ENCODE assay signal across 10 cellular contexts in genomic region chr22:40597541-40598453, GRCh38. TPM values are rescaled to one million over a fixed set of nuclear protein-coding genes. Genes with fewer than 3 reads are reported as not detected.
DNase-seq lines count a peak whose midpoint lies in the region; ATAC-seq and TF ChIP-seq lines count a peak whose summit lies in the region.
"Had no signal": no experiment of that assay in that cellular context is flagged by ENCODE, and none has a peak within 500 bp of the region (broad histone marks: within the 10 kb centered on the region; RNA-seq: fewer than 3 reads in every experiment).

No MANE protein-coding gene starts in this region.

- H3K27me3 Mint-ChIP-seq in activated CD8-positive, alpha-beta T cell treated with anti-CD3 and anti-CD28 coated beads, Interleukin-2, amount 10 ng/mL, durations not matched to agents 7 days and 5 days (ENCODE audit: low read depth) = no peaks in the 10 kb centered on the region

- H3K4me1 Mint-ChIP-seq in activated CD8-positive, alpha-beta T cell treated with anti-CD3 and anti-CD28 coated beads, Interleukin-2, amount 10 ng/mL, durations not matched to agents 7 days and 5 days (ENCODE audit: low read depth) = peaks cover 8% of the 10 kb centered on the region

- ATAC-seq in activated CD8-positive, alpha-beta T cell treated with anti-CD3 and anti-CD28 coated beads, Interleukin-2, amount 10 ng/mL, durations not matched to agents 7 days and 5 days = no peak

- peak overlapping the region; percentile 35 for H3K4me2 ChIP-seq in OCI-LY1 (ENCODE audit: low read length)

- H3K9me3 ChIP-seq in OCI-LY1 (ENCODE audit: low read length) (no peaks in the 10 kb centered on the region), mesodermal cell (ENCODE audit: control insufficient read depth, low read length) (no peaks in the 10 kb centered on the region)

- no peaks in the 10 kb centered on the region for H3K9me3 Mint-ChIP-seq in activated CD8-positive, alpha-beta T cell treated with anti-CD3 and anti-CD28 coated beads, Interleukin-2, amount 10 ng/mL, durations not matched to agents 7 days and 5 days (ENCODE audit: insufficient read depth)
- H3K9me3 Mint-ChIP-seq: activated naive CD4-positive, alpha-beta T cell treated with anti-CD3 and anti-CD28 coated beads for 36 hours had no signal

- H3F3A ChIP-seq in OCI-LY1 (ENCODE audit: insufficient read depth, low read length) = no peaks in the 10 kb centered on the region

- DNase-seq in AG08395 (ENCODE audit: low spot score) (peak; percentile 35), dedifferentiated amniotic fluid mesenchymal stem cell (ENCODE audit: extremely low spot score) (peak; percentile 31), NCI-H2107 (lab: John Stamatoyannopoulos, UW) (no peak), AML-193 (lab: John Stamatoyannopoulos, UW) (no peak)
- no peak for DNase-seq in activated CD8-positive, alpha-beta T cell treated with anti-CD3 and anti-CD28 coated beads, Interleukin-2, amount 10 ng/mL, durations not matched to agents 7 days and 5 days
- DNase-seq in activated effector memory CD4-positive, alpha-beta T cell treated with Interleukin-2 at 50 U/mL for 16 hours = no peak
- DNase-seq: activated naive CD4-positive, alpha-beta T cell treated with anti-CD3 and anti-CD28 coated beads for 36 hours; NCI-H1105 treated with DMSO at 0.1 percent for 48 hours had no signal

- CTCF ChIA-PET in activated CD8-positive, alpha-beta T cell treated with anti-CD3 and anti-CD28 coated beads, Interleukin-2, amount 10 ng/mL, durations not matched to agents 7 days and 5 days (lab: Charles Lee) = interaction anchor here (1.1 to 1.3 kb wide), 2 partner anchors 15 to 161 kb away, joined by 3 to 5 read pairs; no protein-coding TSS in a partner anchor

- no peak overlapping the region for H3K27ac Mint-ChIP-seq in activated CD8-positive, alpha-beta T cell treated with anti-CD3 and anti-CD28 coated beads, Interleukin-2, amount 10 ng/mL, durations not matched to agents 7 days and 5 days
- H3K27ac Mint-ChIP-seq: activated naive CD4-positive, alpha-beta T cell treated with anti-CD3 and anti-CD28 coated beads for 36 hours had no signal

- H3K4me3 Mint-ChIP-seq in activated CD8-positive, alpha-beta T cell treated with anti-CD3 and anti-CD28 coated beads, Interleukin-2, amount 10 ng/mL, durations not matched to agents 7 days and 5 days = no peak overlapping the region
- H3K4me3 Mint-ChIP-seq: activated naive CD4-positive, alpha-beta T cell treated with anti-CD3 and anti-CD28 coated beads for 36 hours had no signal

- H3K27ac ChIP-seq in OCI-LY1 (ENCODE audit: low read depth, low read length, poor library complexity, severe bottlenecking) = peak overlapping the region; percentile 18
- H3K27ac ChIP-seq in mesodermal cell (ENCODE audit: low read depth, low read length, severe bottlenecking) = peak overlapping the region; percentile 32

- peak overlapping the region; percentile 12 for H3K4me3 ChIP-seq in OCI-LY1 (ENCODE audit: low read depth, low read length, poor library complexity, severe bottlenecking)
- no peak overlapping the region for H3K4me3 ChIP-seq in mesodermal cell (ENCODE audit: extremely low read depth, insufficient read depth, low read length, poor library complexity, severe bottlenecking)

- no peak overlapping the region for H2AFZ ChIP-seq in OCI-LY1 (ENCODE audit: low read length)

- H4K20me1 ChIP-seq in OCI-LY1 (ENCODE audit: insufficient read depth, low read length) = no peaks in the 10 kb centered on the region

- peaks cover 59% of the 10 kb centered on the region for H3K4me1 ChIP-seq in OCI-LY1 (ENCODE audit: insufficient read depth, low read length, severe bottlenecking)
- H3K4me1 ChIP-seq in mesodermal cell (ENCODE audit: control insufficient read depth, insufficient read depth, low read length, poor library complexity, severe bottlenecking) = peaks cover 35% of the 10 kb centered on the region

- no peaks in the 10 kb centered on the region for H3K36me3 ChIP-seq in OCI-LY1 (ENCODE audit: insufficient read depth, low read length)
- H3K36me3 ChIP-seq in mesodermal cell (ENCODE audit: control insufficient read depth, insufficient read depth, low read length) = no peaks in the 10 kb centered on the region

- WGBS in mesodermal cell (ENCODE audit: insufficient coverage in 2 of 2), 2 experiments = 78 to 96% methylated on average over 4 to 5 of the region's 7 CpGs

- peak overlapping the region; percentile 27; the same call in 1 of the 2 replicates for H3K9ac ChIP-seq in OCI-LY1 (ENCODE audit: low read length)

- TF ChIP-seq CTCF in OCI-LY1 (IDR thresholded peaks at IDR 0.05; ENCODE audit: low read length) = no peak

- H3K36me3 Mint-ChIP-seq in activated CD8-positive, alpha-beta T cell treated with anti-CD3 and anti-CD28 coated beads, Interleukin-2, amount 10 ng/mL, durations not matched to agents 7 days and 5 days (ENCODE audit: low read depth) = peaks cover 3% of the 10 kb centered on the region

- peaks cover 30% of the 10 kb centered on the region for H3K79me2 ChIP-seq in OCI-LY1 (ENCODE audit: insufficient read depth, low read length)

- H3K27me3 ChIP-seq in OCI-LY1 (ENCODE audit: insufficient read depth, low read length) = no peaks in the 10 kb centered on the region

- POLR2A ChIA-PET in activated CD8-positive, alpha-beta T cell treated with anti-CD3 and anti-CD28 coated beads, Interleukin-2, amount 10 ng/mL, durations not matched to agents 7 days and 5 days (lab: Charles Lee) = interaction anchor here (0.5 kb wide), 1 partner anchor 706 kb away, joined by 3 read pairs; no protein-coding TSS in a partner anchor

- H3K9me2 ChIP-seq in OCI-LY1 (ENCODE audit: low read depth, low read length) = no peaks in the 10 kb centered on the region

RNA-seq across cellular contexts. Expression of gene MRTFA, which starts 38.7 kb away (rescaled TPM):
- 49.7 TPM for polyA plus RNA-seq in mesodermal cell (2013, experiment 1 of 2)
- 40.2 TPM for polyA plus RNA-seq in mesodermal cell (2013, experiment 2 of 2)
- total RNA-seq in activated CD8-positive, alpha-beta T cell treated with anti-CD3 and anti-CD28 coated beads, Interleukin-2, amount 10 ng/mL, durations not matched to agents 7 days and 5 days = 10 to 100 TPM; 65.0 to 65.1 TPM

Comparison
In these comparisons a context has a peak if more than half of its experiments do, and no peak if none do; other contexts are left out.
1. DNase-seq: peak in AG08395 (single experiment) and dedifferentiated amniotic fluid mesenchymal stem cell (single experiment); none in NCI-H2107 (single experiment), activated CD8-positive, alpha-beta T cell treated with anti-CD3 and anti-CD28 coated beads, Interleukin-2, amount 10 ng/mL, durations not matched to agents 7 days and 5 days (single experiment), activated effector memory CD4-positive, alpha-beta T cell treated with Interleukin-2 at 50 U/mL for 16 hours (single experiment) and AML-193 (0 of 2).